19 cellular contexts compared by ENCODE assay signal in the genomic region with DNA sequence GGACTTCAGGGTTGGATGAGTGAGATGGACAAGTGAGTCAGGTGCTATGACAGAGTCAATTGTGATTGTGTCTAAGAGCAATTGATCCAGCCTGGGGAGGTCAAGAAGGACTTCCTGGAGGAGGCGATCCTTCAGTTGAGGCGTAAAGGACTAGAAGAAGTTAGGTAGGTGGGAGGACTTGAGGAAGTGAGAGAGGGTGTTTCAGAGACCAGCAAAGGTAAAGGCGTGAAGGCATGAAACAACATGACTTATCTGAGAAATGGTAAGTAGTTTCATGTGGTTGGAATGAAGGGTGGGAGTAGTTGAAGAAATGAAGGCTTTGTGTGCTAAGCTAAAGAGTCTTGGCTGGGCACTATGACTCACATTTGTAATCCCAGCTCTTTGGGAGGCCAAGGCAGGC. TPM values are rescaled to one million over a fixed set of nuclear protein-coding genes. Genes with fewer than 3 reads are reported as not detected.
DNase-seq lines count a peak whose midpoint lies in the region; ATAC-seq, FAIRE-seq and TF ChIP-seq lines count a peak whose summit lies in the region.
"Had no signal": no experiment of that assay in that cellular context is flagged by ENCODE, and none has a peak within 500 bp of the region (broad histone marks: within the 10 kb centered on the region; RNA-seq: fewer than 3 reads in every experiment).

No MANE protein-coding gene starts in this region.

- H3K36me3 Mint-ChIP-seq in activated naive CD8-positive, alpha-beta T cell treated with anti-CD3 and anti-CD28 coated beads for 36 hours, result peaks cover 4% of the 10 kb centered on the region
- no peaks in the 10 kb centered on the region for H3K36me3 Mint-ChIP-seq in neural crest cell (ENCODE audit: low read depth)
- H3K36me3 Mint-ChIP-seq: CD8-positive, alpha-beta T cell; T-cell had no signal

- peak; percentile 75 for FAIRE-seq in GM18507 (lab: Jason Lieb, UNC)

- H3K4me3 ChIP-seq in GM12864 (ENCODE audit: low read depth, low read length), result no peak overlapping the region

- peaks cover 2% of the 10 kb centered on the region for H3K9me3 Mint-ChIP-seq in activated naive CD8-positive, alpha-beta T cell treated with anti-CD3 and anti-CD28 coated beads for 36 hours
- H3K9me3 Mint-ChIP-seq in neural crest cell, result peaks cover 2% of the 10 kb centered on the region
- H3K9me3 Mint-ChIP-seq: activated T-helper 2 cell treated with anti-CD3 and anti-CD28 coated beads, Interferon-gamma antibody, Interleukin-2, Interleukin-4, amounts not matched to agents 10 μg/mL and 5 μg/mL and 100 μg/mL, durations not matched to agents 14 hours and 24 hours and 36 hours; CD8-positive, alpha-beta T cell; T-cell had no signal

- H3K27me3 Mint-ChIP-seq in activated naive CD8-positive, alpha-beta T cell treated with anti-CD3 and anti-CD28 coated beads for 36 hours, result no peaks in the 10 kb centered on the region
- H3K27me3 Mint-ChIP-seq in neural crest cell (ENCODE audit: low read depth), result no peaks in the 10 kb centered on the region
- H3K27me3 Mint-ChIP-seq: T-cell had no signal

- peak; percentile 43 for DNase-seq in GM12864 (ENCODE audit: low read depth)
- DNase-seq in GM18507 (ENCODE audit: extremely low spot score, insufficient read length, low read depth), result no peak
- no peak for DNase-seq in activated naive CD8-positive, alpha-beta T cell treated with anti-CD3 and anti-CD28 coated beads for 36 hours
- DNase-seq in neural crest cell (ENCODE audit: low read depth, low spot score), result no peak
- no peak for DNase-seq in cortex of kidney (lab: John Stamatoyannopoulos, UW)
- DNase-seq: activated CD4-positive, alpha-beta T cell treated with anti-CD3 and anti-CD28 coated beads, Interleukin-2, amount 50 U/mL, for 48 hours; aorta; CD8-positive, alpha-beta T cell; DMS53; GOT3; NCI-H1436 treated with DMSO at 0.1 percent for 48 hours; NCI-H748 treated with DMSO at 0.1 percent for 48 hours; occipital lobe; SHP77; T-cell had no signal

- ATAC-seq in GM21786 (IDR thresholded peaks at IDR 0.05; ENCODE audit: unreplicated experiment), result no peak
- no peak for ATAC-seq in HG03469 (IDR thresholded peaks at IDR 0.05; ENCODE audit: unreplicated experiment)
- ATAC-seq: CD8-positive, alpha-beta T cell; T-cell had no signal

- H3K27ac Mint-ChIP-seq in activated naive CD8-positive, alpha-beta T cell treated with anti-CD3 and anti-CD28 coated beads for 36 hours, result peak overlapping the region; percentile 0
- peak overlapping the region; percentile 3 for H3K27ac Mint-ChIP-seq in neural crest cell (ENCODE audit: unreplicated experiment)
- H3K27ac Mint-ChIP-seq: activated T-helper 2 cell treated with anti-CD3 and anti-CD28 coated beads, Interferon-gamma antibody, Interleukin-2, Interleukin-4, amounts not matched to agents 10 μg/mL and 5 μg/mL and 100 μg/mL, durations not matched to agents 14 hours and 24 hours and 36 hours; CD8-positive, alpha-beta T cell; T-cell had no signal

- TF ChIP-seq CTCF in GM12864 (IDR thresholded peaks at IDR 0.05; ENCODE audit: low read depth, low read length, missing control alignments) (no peak), neural crest cell (conservative IDR thresholded peaks at IDR 0.05) (no peak)

- no peak overlapping the region for H3K4me3 Mint-ChIP-seq in activated naive CD8-positive, alpha-beta T cell treated with anti-CD3 and anti-CD28 coated beads for 36 hours
- H3K4me3 Mint-ChIP-seq in neural crest cell, result no peak overlapping the region
- H3K4me3 Mint-ChIP-seq: CD8-positive, alpha-beta T cell; T-cell had no signal

- H3K4me1 Mint-ChIP-seq in activated naive CD8-positive, alpha-beta T cell treated with anti-CD3 and anti-CD28 coated beads for 36 hours, result peaks cover 12% of the 10 kb centered on the region
- H3K4me1 Mint-ChIP-seq in neural crest cell, result peaks cover 11% of the 10 kb centered on the region
- H3K4me1 Mint-ChIP-seq: T-cell had no signal

RNA-seq across cellular contexts. Expression of a gene that starts 48.9 kb away (rescaled TPM):
- 100 to 1,000 TPM; 260 to 270 TPM for total RNA-seq in activated naive CD8-positive, alpha-beta T cell treated with anti-CD3 and anti-CD28 coated beads for 36 hours
- total RNA-seq in neural crest cell, result 288 and 293 TPM in 2 replicates

RNA-seq across cellular contexts. Expression of a gene that starts 55.2 kb away (rescaled TPM):
- total RNA-seq in activated naive CD8-positive, alpha-beta T cell treated with anti-CD3 and anti-CD28 coated beads for 36 hours, result not detected
- not detected in 2 replicates for total RNA-seq in neural crest cell
- total RNA-seq: activated T-helper 2 cell treated with anti-CD3 and anti-CD28 coated beads, Interferon-gamma antibody, Interleukin-2, Interleukin-4, amounts not matched to agents 10 μg/mL and 5 μg/mL and 100 μg/mL, durations not matched to agents 14 hours and 24 hours and 36 hours; aorta; CD8-positive, alpha-beta T cell; cerebellum; occipital lobe; T-cell had no signal
